Comparison of ENCODE assay signal across 10 cellular contexts in genomic region chr13:45207319-45207718, GRCh38. TPM values are rescaled to one million over a fixed set of nuclear protein-coding genes. Genes with fewer than 3 reads are reported as not detected.
DNase-seq lines count a peak whose midpoint lies in the region; ATAC-seq and TF ChIP-seq lines count a peak whose summit lies in the region.
"Had no signal": no experiment of that assay in that cellular context is flagged by ENCODE, and none has a peak within 500 bp of the region (broad histone marks: within the 10 kb centered on the region; RNA-seq: fewer than 3 reads in every experiment).

No MANE protein-coding gene starts in this region.

- TSS peak; percentile 50 for BruUV-seq in MCF 10A (replicated peaks; lab: Mats Ljungman, UMichigan)

- 44 to 50% (median 45%) methylated on average over 4 of the region's 4 CpGs for WGBS in adrenal gland, 4 donors

- CTCF ChIA-PET in MCF 10A (lab: Yijun Ruan, JAX): interaction anchor here (0.6 to 2.9 kb wide), 15 partner anchors 8 to 210 kb away, joined by 3 to 20 read pairs (median 4); no protein-coding TSS in a partner anchor

- TF ChIP-seq CTCF in MCF 10A (IDR thresholded peaks at IDR 0.05; ENCODE audit: unreplicated experiment): no peak
- no peak for TF ChIP-seq CTCF in breast epithelium (IDR thresholded peaks at IDR 0.05)
- no peak for TF ChIP-seq CTCF in adrenal gland (IDR thresholded peaks at IDR 0.05)
- no peak for TF ChIP-seq CTCF in vagina (IDR thresholded peaks at IDR 0.05)

- no peaks in the 10 kb centered on the region for H3K27me3 Mint-ChIP-seq in MCF 10A (ENCODE audit: insufficient read depth, unreplicated experiment)
- no peaks in the 10 kb centered on the region for H3K27me3 Mint-ChIP-seq in activated T-helper 1 cell treated with anti-CD3 and anti-CD28 coated beads, Interleukin-12 subunit alpha, Interleukin-12 subunit beta, Interleukin-2, Interleukin-4 antibody, amounts not matched to agents 30 ng/mL and 10 ng/mL and 1 ng/mL, durations not matched to agents 14 hours and 24 hours and 36 hours (ENCODE audit: insufficient read depth)
- no peaks in the 10 kb centered on the region for H3K27me3 Mint-ChIP-seq in stimulated activated memory B cell treated with anti-CD40 and anti-IgM and Interleukin-4, amounts not matched to agents 10 μg/mL and 1 μg/mL and 100 μg/mL, for 72 hours

- H3K9me3 ChIP-seq in breast epithelium (no peaks in the 10 kb centered on the region), adrenal gland (replicated peaks in 1 of 3) (no peaks in the 10 kb centered on the region), vagina (no peaks in the 10 kb centered on the region)

- H3K4me1 Mint-ChIP-seq in MCF 10A (ENCODE audit: insufficient read depth, unreplicated experiment): peaks cover 47% of the 10 kb centered on the region
- H3K4me1 Mint-ChIP-seq in activated T-helper 1 cell treated with anti-CD3 and anti-CD28 coated beads, Interleukin-12 subunit alpha, Interleukin-12 subunit beta, Interleukin-2, Interleukin-4 antibody, amounts not matched to agents 30 ng/mL and 10 ng/mL and 1 ng/mL, durations not matched to agents 14 hours and 24 hours and 36 hours (ENCODE audit: low read depth): peaks cover 15% of the 10 kb centered on the region
- peaks cover 11% of the 10 kb centered on the region for H3K4me1 Mint-ChIP-seq in stimulated activated memory B cell treated with anti-CD40 and anti-IgM and Interleukin-4, amounts not matched to agents 10 μg/mL and 1 μg/mL and 100 μg/mL, for 72 hours

- DNase-seq in MCF 10A (ENCODE audit: unreplicated experiment) (peak; percentile 26), breast epithelium (ENCODE audit: low spot score in 2 of 2) (no peak), adrenal gland (no peak), left colon (no peak), vagina (ENCODE audit: extremely low spot score in 2 of 2) (no peak), ureter (ENCODE audit: low spot score) (no peak)
- DNase-seq in activated T-helper 1 cell treated with anti-CD3 and anti-CD28 coated beads, Interleukin-12 subunit alpha, Interleukin-12 subunit beta, Interleukin-2, Interleukin-4 antibody, amounts not matched to agents 30 ng/mL and 10 ng/mL and 1 ng/mL, durations not matched to agents 14 hours and 24 hours and 36 hours (ENCODE audit: low spot score): no peak
- DNase-seq: NCI-H526 treated with DMSO at 0.1 percent for 48 hours had no signal

- H3K27ac ChIP-seq in breast epithelium (peak overlapping the region in 1 of 2 donors; percentile 48), adrenal gland (peak overlapping the region in 3 of 5 donors; percentile 40 to 83 (median 61)), vagina (peak overlapping the region; percentile 27)

- intact Hi-C loops in MCF 10A (cut with micrococcal nuclease) (loop anchor here (5.0 kb wide), 1 partner anchor 35 kb away; no protein-coding TSS in a partner anchor), breast epithelium (cut with DNase I; ENCODE audit: low total_unique reads) (no loop called here), adrenal gland (cut with DNase I) (no loop called here), left colon (cut with DNase I, micrococcal nuclease) (no loop called here), vagina (cut with DNase I) (no loop called here)
- intact Hi-C loops in activated T-helper 1 cell treated with anti-CD3 and anti-CD28 coated beads, Interleukin-12 subunit alpha, Interleukin-12 subunit beta, Interleukin-2, Interleukin-4 antibody, amounts not matched to agents 30 ng/mL and 10 ng/mL and 1 ng/mL, durations not matched to agents 14 hours and 24 hours and 36 hours (cut with micrococcal nuclease): no loop called here

- H3K4me1 ChIP-seq in breast epithelium (no peaks in the 10 kb centered on the region), adrenal gland (replicated peaks in 1 of 2) (peaks cover 16 to 26% of the 10 kb centered on the region in 2 donors), vagina (peaks cover 27% of the 10 kb centered on the region)

- peak overlapping the region; percentile 88 for H3K27ac Mint-ChIP-seq in MCF 10A (ENCODE audit: low read depth, unreplicated experiment)
- H3K27ac Mint-ChIP-seq in activated T-helper 1 cell treated with anti-CD3 and anti-CD28 coated beads, Interleukin-12 subunit alpha, Interleukin-12 subunit beta, Interleukin-2, Interleukin-4 antibody, amounts not matched to agents 30 ng/mL and 10 ng/mL and 1 ng/mL, durations not matched to agents 14 hours and 24 hours and 36 hours: no peak overlapping the region
- no peak overlapping the region for H3K27ac Mint-ChIP-seq in stimulated activated memory B cell treated with anti-CD40 and anti-IgM and Interleukin-4, amounts not matched to agents 10 μg/mL and 1 μg/mL and 100 μg/mL, for 72 hours

- H3K27me3 ChIP-seq in breast epithelium: no peaks in the 10 kb centered on the region
- no peaks in the 10 kb centered on the region for H3K27me3 ChIP-seq in adrenal gland
- H3K27me3 ChIP-seq in vagina: no peaks in the 10 kb centered on the region

- no peak for TF ChIP-seq POLR2A in breast epithelium (IDR thresholded peaks at IDR 0.05)
- TF ChIP-seq POLR2A in adrenal gland (IDR thresholded peaks at IDR 0.05): no peak
- TF ChIP-seq POLR2A in vagina (IDR thresholded peaks at IDR 0.05): no peak

- peak; percentile 15 for ATAC-seq in left colon
- ATAC-seq in stimulated activated memory B cell treated with anti-CD40 and anti-IgM and Interleukin-4, amounts not matched to agents 10 μg/mL and 1 μg/mL and 100 μg/mL, for 72 hours: no peak

- H3K9me3 Mint-ChIP-seq in MCF 10A (ENCODE audit: unreplicated experiment): no peaks in the 10 kb centered on the region
- no peaks in the 10 kb centered on the region for H3K9me3 Mint-ChIP-seq in activated T-helper 1 cell treated with anti-CD3 and anti-CD28 coated beads, Interleukin-12 subunit alpha, Interleukin-12 subunit beta, Interleukin-2, Interleukin-4 antibody, amounts not matched to agents 30 ng/mL and 10 ng/mL and 1 ng/mL, durations not matched to agents 14 hours and 24 hours and 36 hours
- no peaks in the 10 kb centered on the region for H3K9me3 Mint-ChIP-seq in stimulated activated memory B cell treated with anti-CD40 and anti-IgM and Interleukin-4, amounts not matched to agents 10 μg/mL and 1 μg/mL and 100 μg/mL, for 72 hours

- H3K36me3 ChIP-seq in breast epithelium (no peaks in the 10 kb centered on the region), adrenal gland (replicated peaks in 1 of 2) (no peaks in the 10 kb centered on the region), vagina (peaks cover 0 to 4% of the 10 kb centered on the region in 2 donors)

- POLR2A ChIA-PET in MCF 10A (lab: Yijun Ruan, JAX): interaction anchor here (0.6 to 7.4 kb wide), 23 partner anchors 8 to 160 kb away, joined by 3 to 153 read pairs (median 7); partner anchors contain the start of gene GTF2F2

- H3K4me3 Mint-ChIP-seq in MCF 10A (ENCODE audit: unreplicated experiment): peak overlapping the region; percentile 56
- no peak overlapping the region for H3K4me3 Mint-ChIP-seq in activated T-helper 1 cell treated with anti-CD3 and anti-CD28 coated beads, Interleukin-12 subunit alpha, Interleukin-12 subunit beta, Interleukin-2, Interleukin-4 antibody, amounts not matched to agents 30 ng/mL and 10 ng/mL and 1 ng/mL, durations not matched to agents 14 hours and 24 hours and 36 hours
- no peak overlapping the region for H3K4me3 Mint-ChIP-seq in stimulated activated memory B cell treated with anti-CD40 and anti-IgM and Interleukin-4, amounts not matched to agents 10 μg/mL and 1 μg/mL and 100 μg/mL, for 72 hours

- peaks cover 29% of the 10 kb centered on the region for H3K36me3 Mint-ChIP-seq in MCF 10A (ENCODE audit: insufficient read depth, unreplicated experiment)
- H3K36me3 Mint-ChIP-seq in activated T-helper 1 cell treated with anti-CD3 and anti-CD28 coated beads, Interleukin-12 subunit alpha, Interleukin-12 subunit beta, Interleukin-2, Interleukin-4 antibody, amounts not matched to agents 30 ng/mL and 10 ng/mL and 1 ng/mL, durations not matched to agents 14 hours and 24 hours and 36 hours (ENCODE audit: low read depth): peaks cover 25% of the 10 kb centered on the region
- H3K36me3 Mint-ChIP-seq in stimulated activated memory B cell treated with anti-CD40 and anti-IgM and Interleukin-4, amounts not matched to agents 10 μg/mL and 1 μg/mL and 100 μg/mL, for 72 hours: peaks cover 37% of the 10 kb centered on the region

- H3K4me3 ChIP-seq in breast epithelium (no peak overlapping the region), adrenal gland (no peak overlapping the region), vagina (no peak overlapping the region)

RNA-seq across cellular contexts. Expression of gene KCTD4, which starts 6.5 kb away (rescaled TPM):
- total RNA-seq in MCF 10A (2022): 0.54 and 0.79 TPM in 2 replicates
- under 1 TPM in 1 of 3 donors, not detected in 2; 0.33 TPM for total RNA-seq in breast epithelium
- total RNA-seq in adrenal gland: not detected
- polyA plus RNA-seq in adrenal gland: under 1 TPM in 1 of 3 donors, not detected in 2; 0.10 TPM
- under 1 TPM in 1 of 2 donors, not detected in 1; 0.45 TPM for total RNA-seq in left colon
- not detected for total RNA-seq in vagina
- not detected in 2 replicates for total RNA-seq in activated T-helper 1 cell treated with anti-CD3 and anti-CD28 coated beads, Interleukin-12 subunit alpha, Interleukin-12 subunit beta, Interleukin-2, Interleukin-4 antibody, amounts not matched to agents 30 ng/mL and 10 ng/mL and 1 ng/mL, durations not matched to agents 14 hours and 24 hours and 36 hours
- total RNA-seq in ureter: not detected
- total RNA-seq: HT-29 had no signal
